ENCODE assay signal across 9 cellular contexts in genomic region chr6:82270791-82271392, GRCh38. TPM values are rescaled to one million over a fixed set of nuclear protein-coding genes. Genes with fewer than 3 reads are reported as not detected.
DNase-seq lines count a peak whose midpoint lies in the region; ATAC-seq and TF ChIP-seq lines count a peak whose summit lies in the region.
"Had no signal": no experiment of that assay in that cellular context is flagged by ENCODE, and none has a peak within 500 bp of the region (broad histone marks: within the 10 kb centered on the region; RNA-seq: fewer than 3 reads in every experiment).

No MANE protein-coding gene starts in this region.

- H3K27ac ChIP-seq in ACC112 (ENCODE audit: low read depth, low read length) = no peak overlapping the region

- H3K79me2 ChIP-seq in ACC112 (ENCODE audit: control insufficient read depth, insufficient read depth, low read length, unreplicated experiment) = no peaks in the 10 kb centered on the region

- TF ChIP-seq CTCF in GM12864 (IDR thresholded peaks at IDR 0.05; ENCODE audit: low read depth, low read length, missing control alignments) (peak; percentile 41), mesothelial cell of epicardium (IDR thresholded peaks at IDR 0.05; ENCODE audit: unreplicated experiment) (peak; percentile 58)

- H3K27me3 ChIP-seq in ACC112 (ENCODE audit: insufficient read depth, low read length) = no peaks in the 10 kb centered on the region

- DNase-seq in GM12864 (ENCODE audit: low read depth) (no peak), NCI-H69 (lab: John Stamatoyannopoulos, UW) (peak; percentile 79), cerebellum (ENCODE audit: low spot score) (peak; percentile 44), mesothelial cell of epicardium (ENCODE audit: low spot score in 2 of 2, unreplicated experiment in 2 of 2) (no peak)
- DNase-seq in activated naive CD4-positive, alpha-beta T cell treated with anti-CD3 and anti-CD28 coated beads, Interleukin-2, amount 10 ng/mL, durations not matched to agents 7 days and 5 days = no peak
- no peak for DNase-seq in effector CD4-positive, alpha-beta T cell
- DNase-seq: stimulated activated naive B cell treated with anti-CD40 and anti-IgM and Interleukin-4, amounts not matched to agents 10 μg/mL and 1 μg/mL and 100 μg/mL, for 72 hours had no signal

- no peaks in the 10 kb centered on the region for H3K4me1 Mint-ChIP-seq in mesothelial cell of epicardium
- no peaks in the 10 kb centered on the region for H3K4me1 Mint-ChIP-seq in activated naive CD4-positive, alpha-beta T cell treated with anti-CD3 and anti-CD28 coated beads, Interleukin-2, amount 10 ng/mL, durations not matched to agents 7 days and 5 days
- H3K4me1 Mint-ChIP-seq: stimulated activated naive B cell treated with anti-CD40 and anti-IgM and Interleukin-4, amounts not matched to agents 10 μg/mL and 1 μg/mL and 100 μg/mL, for 72 hours had no signal

- no peaks in the 10 kb centered on the region for H3K36me3 Mint-ChIP-seq in mesothelial cell of epicardium
- no peaks in the 10 kb centered on the region for H3K36me3 Mint-ChIP-seq in activated naive CD4-positive, alpha-beta T cell treated with anti-CD3 and anti-CD28 coated beads, Interleukin-2, amount 10 ng/mL, durations not matched to agents 7 days and 5 days
- H3K36me3 Mint-ChIP-seq: stimulated activated naive B cell treated with anti-CD40 and anti-IgM and Interleukin-4, amounts not matched to agents 10 μg/mL and 1 μg/mL and 100 μg/mL, for 72 hours had no signal

- no peaks in the 10 kb centered on the region for H3K36me3 ChIP-seq in ACC112 (ENCODE audit: insufficient read depth, low read length)

- no peak overlapping the region for H3K4me3 Mint-ChIP-seq in mesothelial cell of epicardium
- H3K4me3 Mint-ChIP-seq in activated naive CD4-positive, alpha-beta T cell treated with anti-CD3 and anti-CD28 coated beads, Interleukin-2, amount 10 ng/mL, durations not matched to agents 7 days and 5 days = no peak overlapping the region
- H3K4me3 Mint-ChIP-seq: stimulated activated naive B cell treated with anti-CD40 and anti-IgM and Interleukin-4, amounts not matched to agents 10 μg/mL and 1 μg/mL and 100 μg/mL, for 72 hours had no signal

- H2AFZ ChIP-seq in ACC112 (ENCODE audit: low read length, unreplicated experiment) = peak overlapping the region; percentile 18

- H3K9me3 Mint-ChIP-seq in mesothelial cell of epicardium = no peaks in the 10 kb centered on the region
- no peaks in the 10 kb centered on the region for H3K9me3 Mint-ChIP-seq in activated naive CD4-positive, alpha-beta T cell treated with anti-CD3 and anti-CD28 coated beads, Interleukin-2, amount 10 ng/mL, durations not matched to agents 7 days and 5 days
- H3K9me3 Mint-ChIP-seq: stimulated activated naive B cell treated with anti-CD40 and anti-IgM and Interleukin-4, amounts not matched to agents 10 μg/mL and 1 μg/mL and 100 μg/mL, for 72 hours had no signal

- H3K27ac Mint-ChIP-seq in mesothelial cell of epicardium = no peak overlapping the region
- no peak overlapping the region for H3K27ac Mint-ChIP-seq in activated naive CD4-positive, alpha-beta T cell treated with anti-CD3 and anti-CD28 coated beads, Interleukin-2, amount 10 ng/mL, durations not matched to agents 7 days and 5 days
- H3K27ac Mint-ChIP-seq: stimulated activated naive B cell treated with anti-CD40 and anti-IgM and Interleukin-4, amounts not matched to agents 10 μg/mL and 1 μg/mL and 100 μg/mL, for 72 hours had no signal

- peaks cover 4% of the 10 kb centered on the region for H3K4me1 ChIP-seq in ACC112 (ENCODE audit: control insufficient read depth, insufficient read depth, low read length, unreplicated experiment)

- H3K4me3 ChIP-seq in ACC112 (ENCODE audit: low read depth, low read length) (no peak overlapping the region), GM12864 (ENCODE audit: low read depth, low read length) (no peak overlapping the region)

- H3K27me3 Mint-ChIP-seq in mesothelial cell of epicardium (ENCODE audit: low read depth) = no peaks in the 10 kb centered on the region
- no peaks in the 10 kb centered on the region for H3K27me3 Mint-ChIP-seq in activated naive CD4-positive, alpha-beta T cell treated with anti-CD3 and anti-CD28 coated beads, Interleukin-2, amount 10 ng/mL, durations not matched to agents 7 days and 5 days

- peak; percentile 64 for ATAC-seq in HG02885 (IDR thresholded peaks at IDR 0.05; ENCODE audit: poor library complexity, unreplicated experiment)

- CTCF ChIA-PET in activated naive CD4-positive, alpha-beta T cell treated with anti-CD3 and anti-CD28 coated beads, Interleukin-2, amount 10 ng/mL, durations not matched to agents 7 days and 5 days (lab: Charles Lee) = interaction anchor here (0.7 to 10.0 kb wide), 14 partner anchors 9 to 945 kb away, joined by 3 to 92 read pairs (median 4); partner anchors contain the start of genes DOP1A and UBE3D

RNA-seq across cellular contexts. Expression of gene IBTK, which starts 23.3 kb away (rescaled TPM):
- total RNA-seq in cerebellum (65.4 TPM), mesothelial cell of epicardium (29.4 to 33.3 TPM (median 31.8 TPM) in 3 replicates)

Comparison
In these comparisons a context has a peak if more than half of its experiments do, and no peak if none do; other contexts are left out.
1. DNase-seq: peak in NCI-H69 (single experiment) and cerebellum (single experiment); none in GM12864 (single experiment), mesothelial cell of epicardium (0 of 2), activated naive CD4-positive, alpha-beta T cell treated with anti-CD3 and anti-CD28 coated beads, Interleukin-2, amount 10 ng/mL, durations not matched to agents 7 days and 5 days (single experiment) and effector CD4-positive, alpha-beta T cell (single experiment).